ENCODE assay signal across 8 cellular contexts in genomic region chrX:64206556-64207162, GRCh38. TPM values are rescaled to one million over a fixed set of nuclear protein-coding genes. Genes with fewer than 3 reads are reported as not detected.
A peak's percentile ranks its signal among the peaks of the same experiment; 100 is the strongest.
DNase-seq lines count a peak whose midpoint lies in the region; ATAC-seq, FAIRE-seq and TF ChIP-seq lines count a peak whose summit lies in the region.

No MANE protein-coding gene starts in this region.

- no peak for FAIRE-seq in endothelial cell of umbilical vein (lab: Jason Lieb, UNC)

- no peaks in the 10 kb centered on the region for H3K36me3 ChIP-seq in CD4-positive, CD25-positive, alpha-beta regulatory T cell (ENCODE audit: control insufficient read depth, insufficient read depth, low read length)
- no peaks in the 10 kb centered on the region for H3K36me3 ChIP-seq in OCI-LY1 (ENCODE audit: insufficient read depth, low read length)
- no peaks in the 10 kb centered on the region for H3K36me3 ChIP-seq in endothelial cell of umbilical vein (ENCODE audit: control insufficient read depth in 2 of 2, extremely low read depth in 1 of 2, insufficient read depth in 2 of 2, low read length in 2 of 2)
- no peaks in the 10 kb centered on the region for H3K36me3 ChIP-seq in neuron (ENCODE audit: insufficient read depth, low read length)

- 0 out of 2 replicates have a peak overlapping the region, but pooled peaks have one; percentile 29 for H2AFZ ChIP-seq in OCI-LY1 (ENCODE audit: low read length)
- peak overlapping the region; percentile 93 for H2AFZ ChIP-seq in endothelial cell of umbilical vein (ENCODE audit: low read depth, low read length)
- peak overlapping the region; percentile 38 for H2AFZ ChIP-seq in neuron (ENCODE audit: low read depth, low read length)

- no peak for TF ChIP-seq CTCF in OCI-LY1 (IDR thresholded peaks at IDR 0.05; ENCODE audit: low read length)
- no peak for TF ChIP-seq CTCF in endothelial cell of umbilical vein (IDR thresholded peaks at IDR 0.05; ENCODE audit: extremely low read depth in 1 of 2, insufficient read depth in 1 of 2, low read depth in 1 of 2, low read length in 2 of 2)

- H3K9me3 Mint-ChIP-seq in CD4-positive, CD25-positive, alpha-beta regulatory T cell, result no peaks in the 10 kb centered on the region

- H3F3A ChIP-seq in OCI-LY1 (ENCODE audit: insufficient read depth, low read length), result no peaks in the 10 kb centered on the region

- peaks cover 3% of the 10 kb centered on the region for H3K4me1 ChIP-seq in CD4-positive, CD25-positive, alpha-beta regulatory T cell (ENCODE audit: control insufficient read depth, insufficient read depth, low read length, poor library complexity, severe bottlenecking)
- H3K4me1 ChIP-seq in OCI-LY1 (ENCODE audit: insufficient read depth, low read length, severe bottlenecking) (peaks cover 36% of the 10 kb centered on the region), endothelial cell of umbilical vein (ENCODE audit: control insufficient read depth, extremely low read depth, insufficient read depth, low read length) (peaks cover 3% of the 10 kb centered on the region), neuron (ENCODE audit: insufficient read depth, low read length) (peaks cover 6% of the 10 kb centered on the region)

- no peaks in the 10 kb centered on the region for H4K20me1 ChIP-seq in OCI-LY1 (ENCODE audit: insufficient read depth, low read length)
- H4K20me1 ChIP-seq in endothelial cell of umbilical vein (replicated peaks; ENCODE audit: control insufficient read depth, extremely low read depth, insufficient read depth, low read length), result no peaks in the 10 kb centered on the region

- no peaks in the 10 kb centered on the region for H3K79me2 ChIP-seq in OCI-LY1 (ENCODE audit: insufficient read depth, low read length)
- no peaks in the 10 kb centered on the region for H3K79me2 ChIP-seq in endothelial cell of umbilical vein (ENCODE audit: control insufficient read depth, insufficient read depth, low read length)

- peak in 1 of 3 donors; percentile 1 for DNase-seq in CD4-positive, CD25-positive, alpha-beta regulatory T cell
- DNase-seq in endothelial cell of umbilical vein (ENCODE audit: low read depth, low spot score), result no peak
- no peak for DNase-seq in ACHN
- DNase-seq in COLO829 (ENCODE audit: low spot score), result no peak
- DNase-seq in NCI-H187 (lab: John Stamatoyannopoulos, UW), result no peak
- no peak for DNase-seq in stimulated activated CD4-positive, alpha-beta T cell treated with anti-CD3 and anti-CD28 coated beads, Interleukin-4, amount 100 ng/mL, for 24 hours

- dilution Hi-C loops in endothelial cell of umbilical vein (cut with MboI; ENCODE audit: extremely low pct_ligation_motif_present, low sequenced_read_pairs), result no loop called here

- intact Hi-C loops in endothelial cell of umbilical vein (cut with micrococcal nuclease), result loop anchor here (10.0 kb wide), 1 partner anchor 188 kb away; the partner anchor contains the start of gene MTMR8

- no peak for ATAC-seq in CD4-positive, CD25-positive, alpha-beta regulatory T cell (ENCODE audit: low read depth in 2 of 2)

- peak overlapping the region; percentile 91 to 94 (median 91) for H3K27ac Mint-ChIP-seq in CD4-positive, CD25-positive, alpha-beta regulatory T cell

- no peaks in the 10 kb centered on the region for H3K9me3 ChIP-seq in CD4-positive, CD25-positive, alpha-beta regulatory T cell (ENCODE audit: control insufficient read depth in 2 of 2, low read length in 2 of 2)
- H3K9me3 ChIP-seq in OCI-LY1 (ENCODE audit: low read length) (no peaks in the 10 kb centered on the region), endothelial cell of umbilical vein (replicated peaks; ENCODE audit: control insufficient read depth, insufficient read depth, low read length) (no peaks in the 10 kb centered on the region), neuron (ENCODE audit: low read length) (no peaks in the 10 kb centered on the region)

- H3K4me1 Mint-ChIP-seq in CD4-positive, CD25-positive, alpha-beta regulatory T cell, result peaks cover 0 to 18% (median 11%) of the 10 kb centered on the region in 4 donors

- TF ChIP-seq POLR2A in endothelial cell of umbilical vein (IDR thresholded peaks at IDR 0.05; ENCODE audit: low read depth, low read length), result no peak

- H3K4me3 ChIP-seq in CD4-positive, CD25-positive, alpha-beta regulatory T cell (ENCODE audit: low read depth, low read length), result peak overlapping the region; percentile 62
- H3K4me3 ChIP-seq in OCI-LY1 (ENCODE audit: low read depth, low read length, poor library complexity, severe bottlenecking), result peak overlapping the region; percentile 89
- peak overlapping the region in 2 of 3 experiments; percentile 71 for H3K4me3 ChIP-seq in endothelial cell of umbilical vein (replicated peaks in 1 of 3; ENCODE audit: insufficient read depth in 1 of 3, low read depth in 1 of 3, low read length in 3 of 3)
- H3K4me3 ChIP-seq in neuron (ENCODE audit: low read length), result peak overlapping the region; percentile 77

- H3K27me3 ChIP-seq in CD4-positive, CD25-positive, alpha-beta regulatory T cell (ENCODE audit: control insufficient read depth, insufficient read depth, low read length), result no peaks in the 10 kb centered on the region
- H3K27me3 ChIP-seq in OCI-LY1 (ENCODE audit: insufficient read depth, low read length), result no peaks in the 10 kb centered on the region
- no peaks in the 10 kb centered on the region for H3K27me3 ChIP-seq in endothelial cell of umbilical vein (ENCODE audit: control insufficient read depth in 2 of 2, insufficient read depth in 2 of 2, low read length in 2 of 2)
- H3K27me3 ChIP-seq in neuron (ENCODE audit: insufficient read depth, low read length), result no peaks in the 10 kb centered on the region

- no peaks in the 10 kb centered on the region for H3K27me3 Mint-ChIP-seq in CD4-positive, CD25-positive, alpha-beta regulatory T cell

- BruUV-seq in endothelial cell of umbilical vein (replicated peaks; lab: Mats Ljungman, UMichigan), result no TSS peak

- no peaks in the 10 kb centered on the region for H3K9me2 ChIP-seq in OCI-LY1 (ENCODE audit: low read depth, low read length)

- H3K9ac ChIP-seq in OCI-LY1 (ENCODE audit: low read length), result peak overlapping the region; percentile 81
- H3K9ac ChIP-seq in endothelial cell of umbilical vein (replicated peaks; ENCODE audit: extremely low read depth, insufficient read depth, low read length), result peak overlapping the region; percentile 72

- CTCF ChIA-PET in endothelial cell of umbilical vein (lab: Charles Lee), result no interaction called here

- H3K27ac ChIP-seq in CD4-positive, CD25-positive, alpha-beta regulatory T cell (ENCODE audit: insufficient read depth, low read length, poor library complexity, severe bottlenecking), result peak overlapping the region; percentile 80
- H3K27ac ChIP-seq in OCI-LY1 (ENCODE audit: low read depth, low read length, poor library complexity, severe bottlenecking) (peak overlapping the region; percentile 63), endothelial cell of umbilical vein (ENCODE audit: insufficient read depth, low read depth, low read length) (peak overlapping the region; percentile 70)

- in situ Hi-C loops in ACHN (cut with HindIII; ENCODE audit: low pct_ligation_motif_present, low pct_unique_long_range_greater_than_20kb, low sequenced_read_pairs), result no loop called here

- H3K36me3 Mint-ChIP-seq in CD4-positive, CD25-positive, alpha-beta regulatory T cell, result no peaks in the 10 kb centered on the region

- peak overlapping the region; percentile 93 to 100 (median 94) for H3K4me3 Mint-ChIP-seq in CD4-positive, CD25-positive, alpha-beta regulatory T cell

- POLR2A ChIA-PET in endothelial cell of umbilical vein (lab: Charles Lee), result no interaction called here

- no peaks in the 10 kb centered on the region for H3K9me1 ChIP-seq in endothelial cell of umbilical vein (replicated peaks; ENCODE audit: control insufficient read depth, extremely low read depth, insufficient read depth, low read length)

- H3K4me2 ChIP-seq in OCI-LY1 (ENCODE audit: low read length) (peak overlapping the region; percentile 77), endothelial cell of umbilical vein (ENCODE audit: insufficient read depth, low read length) (peak overlapping the region; percentile 71)

TF ChIP-seq in endothelial cell of umbilical vein, 7 proteins besides CTCF, POLR2A, EP300 and RAD21:
- no peak for TF ChIP-seq JUN (IDR thresholded peaks at IDR 0.05; ENCODE audit: borderline replicate concordance, insufficient read depth, insufficient read length, low read depth)
- TF ChIP-seq EZH2 (IDR thresholded peaks at IDR 0.05; ENCODE audit: borderline replicate concordance, low read depth, low read length, severe bottlenecking), result no peak
- no peak for TF ChIP-seq MAX (IDR thresholded peaks at IDR 0.05; ENCODE audit: insufficient read depth, insufficient read length)
- no peak for TF ChIP-seq MYC (IDR thresholded peaks at IDR 0.05; ENCODE audit: low read depth, low read length)
- no peak for TF ChIP-seq FOS (IDR thresholded peaks at IDR 0.05; ENCODE audit: borderline replicate concordance, insufficient read depth, low read length)

RNA-seq across cellular contexts. Expression of gene AMER1, which starts 1.2 kb away (rescaled TPM):
- total RNA-seq in CD4-positive, CD25-positive, alpha-beta regulatory T cell, result 3.1 TPM
- under 1 TPM; 0.02 to 0.15 (median 0.05) TPM for polyA plus RNA-seq in CD4-positive, CD25-positive, alpha-beta regulatory T cell
- total RNA-seq in endothelial cell of umbilical vein, result 1.8 and 2.0 TPM in 2 replicates
- 0.67 and 0.76 TPM in 2 replicates for polyA plus RNA-seq in endothelial cell of umbilical vein
- polyA plus RNA-seq in endothelial cell of umbilical vein (2011; cell fraction: cytosol; rRNA removed), result 0.81 and 0.87 TPM in 2 replicates
- polyA plus RNA-seq in endothelial cell of umbilical vein (2011; cell fraction: nucleus; rRNA removed), result 1.4 and 1.7 TPM in 2 replicates
- polyA plus RNA-seq in endothelial cell of umbilical vein (2012), result 1.2 and 1.7 TPM in 2 replicates
- polyA minus RNA-seq in endothelial cell of umbilical vein, result 2.8 and 3.4 TPM in 2 replicates
- 3.3 TPM for polyA minus RNA-seq in endothelial cell of umbilical vein (2011; cell fraction: cytosol; rRNA and poly(A)+ RNA removed)
- polyA minus RNA-seq in endothelial cell of umbilical vein (2011; cell fraction: nucleus; rRNA and poly(A)+ RNA removed), result 2.2 and 2.4 TPM in 2 replicates

RNA-seq across cellular contexts. Expression of gene ASB12, which starts 23.7 kb away (rescaled TPM):
- total RNA-seq in CD4-positive, CD25-positive, alpha-beta regulatory T cell, result not detected
- under 1 TPM in 1 of 4 donors, not detected in 3; 0.27 TPM for polyA plus RNA-seq in CD4-positive, CD25-positive, alpha-beta regulatory T cell
- not detected in 2 replicates for total RNA-seq in endothelial cell of umbilical vein
- polyA plus RNA-seq in endothelial cell of umbilical vein, result 0.11 and 0.14 TPM in 2 replicates
- not detected in 2 replicates for polyA plus RNA-seq in endothelial cell of umbilical vein (2011; cell fraction: cytosol; rRNA removed)
- polyA plus RNA-seq in endothelial cell of umbilical vein (2011; cell fraction: nucleus; rRNA removed), result 0.24 TPM in 1 of 2 replicates, not detected in the other
- not detected in 2 replicates for polyA plus RNA-seq in endothelial cell of umbilical vein (2012)
- 0.23 TPM in 1 of 2 replicates, not detected in the other for polyA minus RNA-seq in endothelial cell of umbilical vein
- polyA minus RNA-seq in endothelial cell of umbilical vein (2011; cell fraction: cytosol; rRNA and poly(A)+ RNA removed), result not detected
- polyA minus RNA-seq in endothelial cell of umbilical vein (2011; cell fraction: nucleus; rRNA and poly(A)+ RNA removed), result not detected in 2 replicates

Comparison
In these comparisons a context has a peak if more than half of its experiments do, and no peak if none do; other contexts are left out.
1. H2AFZ ChIP-seq: peak in every context shown above with its lines; median percentile 93 in endothelial cell of umbilical vein; 38 in neuron; 29 in OCI-LY1.